8 cellular contexts compared by ENCODE assay signal in genomic region chr17:29592850-29593545, GRCh38. TPM values are rescaled to one million over a fixed set of nuclear protein-coding genes. Genes with fewer than 3 reads are reported as not detected.
A peak's percentile ranks its signal among the peaks of the same experiment; 100 is the strongest.
DNase-seq lines count a peak whose midpoint lies in the region; ATAC-seq and TF ChIP-seq lines count a peak whose summit lies in the region.

TSS of gene ANKRD13B (plus strand) at chr17:29593132. CDS start at chr17:29593622, 490 bp downstream.

- no peak within 1 kb of the TSS for H3K27ac ChIP-seq in iPS DF 6.9 (ENCODE audit: low read length)
- peak within 1 kb of the TSS; percentile 85 to 98 (median 93) for H3K27ac ChIP-seq in gastrocnemius medialis

- H3K36me3 ChIP-seq in iPS DF 6.9 (ENCODE audit: control insufficient read depth, insufficient read depth, low read length) (no peaks in the 10 kb centered on the region), gastrocnemius medialis (no peaks in the 10 kb centered on the region)

- ATAC-seq in gastrocnemius medialis: no peak
- no peak for ATAC-seq in activated CD4-positive, CD25-positive, alpha-beta regulatory T cell treated with anti-CD3 and anti-CD28 coated beads, Interleukin-2, amount 50 U/mL, for 24 hours
- no peak for ATAC-seq in HG02610 (IDR thresholded peaks at IDR 0.05; ENCODE audit: unreplicated experiment)

- H3K9me3 ChIP-seq in iPS DF 6.9 (ENCODE audit: control insufficient read depth, insufficient read depth, low read length) (no peaks in the 10 kb centered on the region), gastrocnemius medialis (no peaks in the 10 kb centered on the region)

- TF ChIP-seq CTCF in AG09309 (IDR thresholded peaks at IDR 0.05; ENCODE audit: control insufficient read depth, insufficient read depth, low read depth, low read length, missing control alignments) (no peak), GM20000 (IDR thresholded peaks at IDR 0.05; ENCODE audit: extremely low read depth, missing control alignments) (no peak), gastrocnemius medialis (IDR thresholded peaks at IDR 0.05 in 4 of 5, conservative IDR thresholded peaks at IDR 0.05 in 1 of 5) (no peak)

- H3K4me1 ChIP-seq in iPS DF 6.9 (ENCODE audit: control insufficient read depth, insufficient read depth, low read length) (peaks cover 30% of the 10 kb centered on the region), gastrocnemius medialis (peaks cover 39 to 47% of the 10 kb centered on the region in 2 donors)

- no peaks in the 10 kb centered on the region for H3K27me3 ChIP-seq in iPS DF 6.9 (ENCODE audit: control insufficient read depth, insufficient read depth, low read length)
- no peaks in the 10 kb centered on the region for H3K27me3 ChIP-seq in gastrocnemius medialis

- in situ Hi-C loops in gastrocnemius medialis (cut with MboI; ENCODE audit: low sequenced_read_pairs in 4 of 4): loop anchor here in 1 of 4 donors (25.0 kb wide), 1 partner anchor 344 kb away; the partner anchor contains the start of genes EFCAB5 and SSH2

- intact Hi-C loops in gastrocnemius medialis (cut with DNase I; ENCODE audit: low total_unique reads): no loop called here

- no peak for TF ChIP-seq POLR2A in gastrocnemius medialis (IDR thresholded peaks at IDR 0.05)

- DNase-seq in AG09309 (ENCODE audit: low read depth) (no peak), GM20000 (ENCODE audit: low spot score) (peak; percentile 77), NCI-H774 (lab: John Stamatoyannopoulos, UW) (peak; percentile 59), amygdala (lab: John Stamatoyannopoulos, UW) (peak in 46 of 56 donors; percentile 28 to 83 (median 60)), iPS DF 6.9 (ENCODE audit: low read depth, low spot score) (no peak), gastrocnemius medialis (no peak)

- H3K4me3 ChIP-seq in AG09309 (ENCODE audit: control insufficient read depth, low read depth, low read length): peak within 1 kb of the TSS; percentile 55
- H3K4me3 ChIP-seq in iPS DF 6.9 (ENCODE audit: low read length): peak within 1 kb of the TSS; percentile 65
- peak within 1 kb of the TSS; percentile 62 to 89 (median 70) for H3K4me3 ChIP-seq in gastrocnemius medialis

- WGBS in iPS DF 6.9 (ENCODE audit: insufficient coverage, insufficient read length): no CpG with 5 or more reads among the region's 94 CpGs

RNA-seq across cellular contexts. Expression of gene ANKRD13B, which starts in this region (rescaled TPM):
- total RNA-seq in gastrocnemius medialis: 10 to 100 TPM in 1 of 4 donors, 1 to 10 TPM in 3; 8.2 to 11.5 (median 9.2) TPM

Comparison
In these comparisons a context has a peak if more than half of its experiments do, and no peak if none do; other contexts are left out.
1. DNase-seq: peak in GM20000 (single experiment), NCI-H774 (single experiment) and amygdala (46 of 56); none in AG09309 (single experiment), iPS DF 6.9 (single experiment) and gastrocnemius medialis (0 of 2).
2. Peak in every context shown above with its lines, with median percentiles within 50 percentile points of each other: H3K4me3 ChIP-seq.